ENCODE assay signal across 14 cellular contexts in genomic region chr17:35084987-35085386, GRCh38. TPM values are rescaled to one million over a fixed set of nuclear protein-coding genes. Genes with fewer than 3 reads are reported as not detected.
DNase-seq lines count a peak whose midpoint lies in the region; ATAC-seq, FAIRE-seq and TF ChIP-seq lines count a peak whose summit lies in the region.
"Had no signal": no experiment of that assay in that cellular context is flagged by ENCODE, and none has a peak within 500 bp of the region (broad histone marks: within the 10 kb centered on the region; RNA-seq: fewer than 3 reads in every experiment).

No MANE protein-coding gene starts in this region.

- DNase-seq in CD4-positive, CD25-positive, alpha-beta regulatory T cell: no peak
- DNase-seq in H54 (ENCODE audit: insufficient read length, low spot score) (peak; percentile 49), iris pigment epithelial cell (ENCODE audit: low read depth) (peak; percentile 63), COLO668 (lab: John Stamatoyannopoulos, UW; ENCODE audit: unreplicated experiment) (no peak), coronary artery (ENCODE audit: low spot score) (no peak), tibial artery (no peak)
- DNase-seq in activated CD4-positive, alpha-beta memory T cell treated with anti-CD3 and anti-CD28 coated beads for 36 hours: peak; percentile 29
- DNase-seq: DMS153; NCI-H146; stimulated activated naive CD4-positive, alpha-beta T cell treated with Interleukin-2 at 50 U/mL for 16 hours had no signal

- H3K4me3 Mint-ChIP-seq in CD4-positive, CD25-positive, alpha-beta regulatory T cell: peak overlapping the region; percentile 93 to 100 (median 94)
- peak overlapping the region; percentile 49 for H3K4me3 Mint-ChIP-seq in activated CD4-positive, alpha-beta memory T cell treated with anti-CD3 and anti-CD28 coated beads for 36 hours

- no peaks in the 10 kb centered on the region for H3K9me3 ChIP-seq in CD4-positive, CD25-positive, alpha-beta regulatory T cell (ENCODE audit: control insufficient read depth in 2 of 2, low read length in 2 of 2)
- H3K9me3 ChIP-seq in tibial artery: no peaks in the 10 kb centered on the region

- intact Hi-C loops in activated CD4-positive, alpha-beta memory T cell treated with anti-CD3 and anti-CD28 coated beads for 36 hours (cut with micrococcal nuclease): no loop called here
- intact Hi-C loops in tibial artery (cut with DNase I; ENCODE audit: low total_unique reads): no loop called here

- peak overlapping the region; percentile 99 for H3K4me3 ChIP-seq in CD4-positive, CD25-positive, alpha-beta regulatory T cell (ENCODE audit: low read depth, low read length)
- no peak overlapping the region for H3K4me3 ChIP-seq in coronary artery
- H3K4me3 ChIP-seq in tibial artery: no peak overlapping the region
- H3K4me3 ChIP-seq: smooth muscle cell had no signal

- H3K27me3 Mint-ChIP-seq in CD4-positive, CD25-positive, alpha-beta regulatory T cell: no peaks in the 10 kb centered on the region
- H3K27me3 Mint-ChIP-seq in activated CD4-positive, alpha-beta memory T cell treated with anti-CD3 and anti-CD28 coated beads for 36 hours: no peaks in the 10 kb centered on the region

- no peak for FAIRE-seq in H54 (lab: Jason Lieb, UNC)

- no peaks in the 10 kb centered on the region for H3K27me3 ChIP-seq in CD4-positive, CD25-positive, alpha-beta regulatory T cell (ENCODE audit: control insufficient read depth, insufficient read depth, low read length)
- no peaks in the 10 kb centered on the region for H3K27me3 ChIP-seq in tibial artery

- peak overlapping the region; percentile 89 to 98 (median 96) for H3K27ac Mint-ChIP-seq in CD4-positive, CD25-positive, alpha-beta regulatory T cell
- peak overlapping the region; percentile 66 for H3K27ac Mint-ChIP-seq in activated CD4-positive, alpha-beta memory T cell treated with anti-CD3 and anti-CD28 coated beads for 36 hours

- TF ChIP-seq CTCF in coronary artery (IDR thresholded peaks at IDR 0.05) (no peak), tibial artery (IDR thresholded peaks at IDR 0.05) (no peak)

- H3K4me1 ChIP-seq in CD4-positive, CD25-positive, alpha-beta regulatory T cell (ENCODE audit: control insufficient read depth, insufficient read depth, low read length, poor library complexity, severe bottlenecking): peaks cover 86% of the 10 kb centered on the region
- H3K4me1 ChIP-seq in tibial artery: peaks cover 0 to 28% (median 15%) of the 10 kb centered on the region in 4 donors

- no peaks in the 10 kb centered on the region for H3K36me3 Mint-ChIP-seq in CD4-positive, CD25-positive, alpha-beta regulatory T cell
- peaks cover 3% of the 10 kb centered on the region for H3K36me3 Mint-ChIP-seq in activated CD4-positive, alpha-beta memory T cell treated with anti-CD3 and anti-CD28 coated beads for 36 hours
- H3K36me3 Mint-ChIP-seq: brain had no signal

- POLR2A ChIA-PET in activated CD4-positive, alpha-beta memory T cell treated with anti-CD3 and anti-CD28 coated beads for 36 hours (lab: Charles Lee): interaction anchor here (1.5 kb wide), 2 partner anchors 12 to 62 kb away, joined by 5 to 9 read pairs; no protein-coding TSS in a partner anchor

- CTCF ChIA-PET in activated CD4-positive, alpha-beta memory T cell treated with anti-CD3 and anti-CD28 coated beads for 36 hours (lab: Charles Lee): interaction anchor here (1.2 to 1.7 kb wide), 4 partner anchors 11 to 34 kb away, joined by 3 to 5 read pairs (median 4); no protein-coding TSS in a partner anchor

- TF ChIP-seq POLR2A in H54 (IDR thresholded peaks at IDR 0.05; ENCODE audit: low read depth, low read length): no peak

- peaks cover 50 to 80% (median 69%) of the 10 kb centered on the region in 4 donors for H3K4me1 Mint-ChIP-seq in CD4-positive, CD25-positive, alpha-beta regulatory T cell
- peaks cover 73% of the 10 kb centered on the region for H3K4me1 Mint-ChIP-seq in activated CD4-positive, alpha-beta memory T cell treated with anti-CD3 and anti-CD28 coated beads for 36 hours (ENCODE audit: low read depth)

- ATAC-seq in CD4-positive, CD25-positive, alpha-beta regulatory T cell (ENCODE audit: low read depth in 2 of 2): no peak
- no peak for ATAC-seq in HG03196 (IDR thresholded peaks at IDR 0.05; ENCODE audit: unreplicated experiment)

- H3K27ac ChIP-seq in CD4-positive, CD25-positive, alpha-beta regulatory T cell (ENCODE audit: insufficient read depth, low read length, poor library complexity, severe bottlenecking): peak overlapping the region; percentile 97
- H3K27ac ChIP-seq in coronary artery (no peak overlapping the region), tibial artery (no peak overlapping the region)

- no peaks in the 10 kb centered on the region for H3K36me3 ChIP-seq in CD4-positive, CD25-positive, alpha-beta regulatory T cell (ENCODE audit: control insufficient read depth, insufficient read depth, low read length)
- no peaks in the 10 kb centered on the region for H3K36me3 ChIP-seq in tibial artery

- H3K9me3 Mint-ChIP-seq in CD4-positive, CD25-positive, alpha-beta regulatory T cell: no peaks in the 10 kb centered on the region
- no peaks in the 10 kb centered on the region for H3K9me3 Mint-ChIP-seq in activated CD4-positive, alpha-beta memory T cell treated with anti-CD3 and anti-CD28 coated beads for 36 hours
- H3K9me3 Mint-ChIP-seq: brain had no signal

RNA-seq across cellular contexts. Expression of gene RFFL, which starts 21.5 kb away (rescaled TPM):
- total RNA-seq in CD4-positive, CD25-positive, alpha-beta regulatory T cell: 118 TPM
- 100 to 1,000 TPM in 1 of 4 donors, 10 to 100 TPM in 3; 69.8 to 128 (median 79.3) TPM for polyA plus RNA-seq in CD4-positive, CD25-positive, alpha-beta regulatory T cell
- 10 to 100 TPM; 30.5 to 32.8 TPM for total RNA-seq in activated CD4-positive, alpha-beta memory T cell treated with anti-CD3 and anti-CD28 coated beads for 36 hours

RNA-seq across cellular contexts. Expression of gene RAD51D, which starts 34.7 kb away (rescaled TPM):
- total RNA-seq in CD4-positive, CD25-positive, alpha-beta regulatory T cell: 11.7 TPM
- 10 to 100 TPM in 2 of 4 donors, 1 to 10 TPM in 2; 7.0 to 11.5 (median 10.3) TPM for polyA plus RNA-seq in CD4-positive, CD25-positive, alpha-beta regulatory T cell
- 10 to 100 TPM; 29.7 to 36.7 TPM for total RNA-seq in activated CD4-positive, alpha-beta memory T cell treated with anti-CD3 and anti-CD28 coated beads for 36 hours

RNA-seq across cellular contexts. Expression of gene FNDC8, which starts 36.4 kb away (rescaled TPM):
- total RNA-seq in CD4-positive, CD25-positive, alpha-beta regulatory T cell: not detected
- polyA plus RNA-seq in CD4-positive, CD25-positive, alpha-beta regulatory T cell: not detected
- total RNA-seq in activated CD4-positive, alpha-beta memory T cell treated with anti-CD3 and anti-CD28 coated beads for 36 hours: not detected
- total RNA-seq: glomerular endothelial cell, smooth muscle cell had no signal
- polyA plus RNA-seq: smooth muscle cell had no signal

RNA-seq across cellular contexts. Expression of gene NLE1, which starts 57.1 kb away (rescaled TPM):
- 9.8 TPM for total RNA-seq in CD4-positive, CD25-positive, alpha-beta regulatory T cell
- 1 to 10 TPM; 3.1 to 5.3 (median 3.8) TPM for polyA plus RNA-seq in CD4-positive, CD25-positive, alpha-beta regulatory T cell
- 10 to 100 TPM; 29.9 to 31.4 TPM for total RNA-seq in activated CD4-positive, alpha-beta memory T cell treated with anti-CD3 and anti-CD28 coated beads for 36 hours

Comparison
In these comparisons a context has a peak if more than half of its experiments do, and no peak if none do; other contexts are left out.
1. DNase-seq: peak in H54 (single experiment), activated CD4-positive, alpha-beta memory T cell treated with anti-CD3 and anti-CD28 coated beads for 36 hours (single experiment) and iris pigment epithelial cell (single experiment); none in CD4-positive, CD25-positive, alpha-beta regulatory T cell (0 of 3), COLO668 (single experiment), coronary artery (single experiment) and tibial artery (0 of 2).